Comparison of ENCODE assay signal across 1 cellular context in genomic region chr2:102106813-102107740, GRCh38. TPM values are rescaled to one million over a fixed set of nuclear protein-coding genes. Genes with fewer than 3 reads are reported as not detected.
"Had no signal": no experiment of that assay in that cellular context is flagged by ENCODE, and none has a peak within 500 bp of the region (broad histone marks: within the 10 kb centered on the region; RNA-seq: fewer than 3 reads in every experiment).

No MANE protein-coding gene starts in this region.

RNA-seq across cellular contexts. Expression of gene IL1R1, which starts 35.5 kb away (rescaled TPM):
- total RNA-seq: activated CD8-positive, alpha-beta T cell treated with anti-CD3 and anti-CD28 coated beads, Interleukin-2, amount 10 ng/mL, durations not matched to agents 7 days and 5 days had no signal
